11 cellular contexts compared by ENCODE assay signal in the genomic region with DNA sequence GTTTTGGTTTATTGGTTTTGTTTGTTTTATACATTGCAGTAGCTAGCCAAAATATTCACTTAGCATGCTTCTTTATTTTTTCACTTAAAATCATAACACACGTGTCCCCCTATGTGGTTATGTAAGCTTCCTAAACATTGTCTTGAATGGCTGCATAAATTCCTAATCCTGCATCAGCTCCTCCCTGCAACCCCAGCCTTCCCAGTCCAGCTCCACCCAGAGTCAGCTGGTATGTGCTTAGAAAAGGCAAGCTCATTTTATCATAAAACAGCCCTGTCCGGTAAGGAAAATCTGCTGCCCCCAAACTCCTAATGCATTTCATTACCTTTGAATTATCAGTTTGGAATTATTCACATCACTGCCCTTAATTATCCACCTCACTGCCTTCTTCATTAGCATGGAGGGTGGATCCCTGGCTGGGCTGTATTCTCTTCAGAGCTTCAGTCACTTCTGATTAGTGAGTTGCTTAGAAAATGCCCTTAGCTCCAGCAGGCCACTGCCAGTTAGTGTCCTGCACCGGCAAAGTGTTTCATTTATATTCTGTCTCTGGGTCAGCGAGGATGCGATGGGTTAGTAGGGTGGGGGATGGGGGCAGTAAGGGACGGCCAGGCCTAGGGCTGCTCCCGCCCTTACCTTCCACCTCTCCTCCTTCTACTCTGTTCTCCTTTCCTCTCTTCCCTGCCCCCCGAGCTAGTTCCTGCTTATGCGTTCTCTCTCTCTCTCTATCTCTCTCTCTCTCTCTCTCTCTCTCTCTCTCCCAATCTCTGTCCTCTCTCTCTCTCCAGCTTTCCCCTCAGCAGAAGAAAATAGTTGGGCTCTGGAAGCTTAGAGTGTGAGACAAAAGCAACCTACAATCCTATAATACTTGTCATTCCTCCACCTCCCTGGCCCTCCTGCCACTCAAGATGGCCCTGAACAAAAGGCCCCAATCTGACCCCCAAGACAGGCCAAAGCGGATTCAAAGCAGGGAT.
A peak's percentile ranks its signal among the peaks of the same experiment; 100 is the strongest.
DNase-seq lines count a peak whose midpoint lies in the region; ATAC-seq and TF ChIP-seq lines count a peak whose summit lies in the region.
"Had no signal": no experiment of that assay in that cellular context is flagged by ENCODE, and none has a peak within 500 bp of the region (broad histone marks: within the 10 kb centered on the region; RNA-seq: fewer than 3 reads in every experiment).

No MANE protein-coding gene starts in this region.

- H3K4me3 Mint-ChIP-seq in activated T-cell treated with anti-CD3 and anti-CD28 coated beads, Interleukin-2, amount 50 U/mL, for 4 hours = peak overlapping the region; percentile 77
- peak overlapping the region; percentile 4 to 63 (median 30) for H3K4me3 Mint-ChIP-seq in brain
- H3K4me3 Mint-ChIP-seq: HFFc6 had no signal

- H3K4me1 ChIP-seq in stomach smooth muscle (ENCODE audit: control insufficient read depth, insufficient read depth, low read length) = peaks cover 15% of the 10 kb centered on the region
- H3K4me1 ChIP-seq: gastrocnemius medialis had no signal

- H3K9me3 Mint-ChIP-seq in activated T-cell treated with anti-CD3 and anti-CD28 coated beads, Interleukin-2, amount 50 U/mL, for 4 hours = no peaks in the 10 kb centered on the region
- H3K9me3 Mint-ChIP-seq in brain = peaks cover 0 to 3% (median 0%) of the 10 kb centered on the region in 5 experiments
- H3K9me3 Mint-ChIP-seq: HFFc6; T-helper 1 cell treated with Interleukin-12 subunit alpha and Interleukin-12 subunit beta and Interleukin-4 antibody, amounts not matched to agents 30 μg/mL and 1 μg/mL, for 36 hours had no signal

- peaks cover 36% of the 10 kb centered on the region for H3K4me1 Mint-ChIP-seq in activated T-cell treated with anti-CD3 and anti-CD28 coated beads, Interleukin-2, amount 50 U/mL, for 4 hours (ENCODE audit: low read depth)
- peaks cover 26% of the 10 kb centered on the region for H3K4me1 Mint-ChIP-seq in brain

- H3K27me3 ChIP-seq in stomach smooth muscle (ENCODE audit: control insufficient read depth in 1 of 2, insufficient read depth in 2 of 2, low read length in 2 of 2) = no peaks in the 10 kb centered on the region
- H3K27me3 ChIP-seq: gastrocnemius medialis had no signal

- peak overlapping the region; percentile 9 to 89 (median 82) for H3K27ac Mint-ChIP-seq in brain

- H3K9me3 ChIP-seq in stomach smooth muscle (ENCODE audit: control insufficient read depth in 2 of 2, low read length in 2 of 2) = no peaks in the 10 kb centered on the region
- H3K9me3 ChIP-seq: gastrocnemius medialis had no signal

- peak overlapping the region; percentile 31 for H3K27ac ChIP-seq in stomach smooth muscle (ENCODE audit: low read length)
- H3K27ac ChIP-seq: gastrocnemius medialis had no signal

- no peaks in the 10 kb centered on the region for H3K36me3 Mint-ChIP-seq in activated T-cell treated with anti-CD3 and anti-CD28 coated beads, Interleukin-2, amount 50 U/mL, for 4 hours (ENCODE audit: insufficient read depth)
- H3K36me3 Mint-ChIP-seq in brain = no peaks in the 10 kb centered on the region

- no peak overlapping the region for H3K9ac ChIP-seq in stomach smooth muscle (ENCODE audit: low read length in 2 of 2)

- no peaks in the 10 kb centered on the region for H3K36me3 ChIP-seq in stomach smooth muscle (ENCODE audit: control insufficient read depth in 2 of 2, insufficient read depth in 2 of 2, low read length in 2 of 2)
- H3K36me3 ChIP-seq: gastrocnemius medialis had no signal

- H3K27me3 Mint-ChIP-seq in activated T-cell treated with anti-CD3 and anti-CD28 coated beads, Interleukin-2, amount 50 U/mL, for 4 hours (ENCODE audit: low read depth) = no peaks in the 10 kb centered on the region
- peaks cover 3% of the 10 kb centered on the region for H3K27me3 Mint-ChIP-seq in brain

- H3K4me3 ChIP-seq in stomach smooth muscle (ENCODE audit: low read length in 2 of 2) = no peak overlapping the region
- H3K4me3 ChIP-seq: gastrocnemius medialis had no signal

- no peak for DNase-seq in activated T-cell treated with anti-CD3 and anti-CD28 coated beads, Interleukin-2, amount 50 U/mL, for 4 hours
- DNase-seq in activated T-cell treated with anti-CD3 and anti-CD28 coated beads for 4 hours (no peak), iris pigment epithelial cell (ENCODE audit: low read depth) (peak; percentile 6), NCI-H187 treated with DMSO at 0.1 percent for 48 hours (lab: John Stamatoyannopoulos, UW) (no peak)
- DNase-seq: gastrocnemius medialis, HFFc6 had no signal

- no peak for ATAC-seq in activated T-cell treated with anti-CD3 and anti-CD28 coated beads, Interleukin-2, amount 50 U/mL, for 4 hours
- ATAC-seq in GM18868 (IDR thresholded peaks at IDR 0.05; ENCODE audit: unreplicated experiment) = no peak
- no peak for ATAC-seq in GM21526 (IDR thresholded peaks at IDR 0.05; ENCODE audit: low FRiP score, unreplicated experiment)

- no peak for TF ChIP-seq CTCF in brain (conservative IDR thresholded peaks at IDR 0.05)
